ENCODE assay signal across 8 cellular contexts in the genomic region with DNA sequence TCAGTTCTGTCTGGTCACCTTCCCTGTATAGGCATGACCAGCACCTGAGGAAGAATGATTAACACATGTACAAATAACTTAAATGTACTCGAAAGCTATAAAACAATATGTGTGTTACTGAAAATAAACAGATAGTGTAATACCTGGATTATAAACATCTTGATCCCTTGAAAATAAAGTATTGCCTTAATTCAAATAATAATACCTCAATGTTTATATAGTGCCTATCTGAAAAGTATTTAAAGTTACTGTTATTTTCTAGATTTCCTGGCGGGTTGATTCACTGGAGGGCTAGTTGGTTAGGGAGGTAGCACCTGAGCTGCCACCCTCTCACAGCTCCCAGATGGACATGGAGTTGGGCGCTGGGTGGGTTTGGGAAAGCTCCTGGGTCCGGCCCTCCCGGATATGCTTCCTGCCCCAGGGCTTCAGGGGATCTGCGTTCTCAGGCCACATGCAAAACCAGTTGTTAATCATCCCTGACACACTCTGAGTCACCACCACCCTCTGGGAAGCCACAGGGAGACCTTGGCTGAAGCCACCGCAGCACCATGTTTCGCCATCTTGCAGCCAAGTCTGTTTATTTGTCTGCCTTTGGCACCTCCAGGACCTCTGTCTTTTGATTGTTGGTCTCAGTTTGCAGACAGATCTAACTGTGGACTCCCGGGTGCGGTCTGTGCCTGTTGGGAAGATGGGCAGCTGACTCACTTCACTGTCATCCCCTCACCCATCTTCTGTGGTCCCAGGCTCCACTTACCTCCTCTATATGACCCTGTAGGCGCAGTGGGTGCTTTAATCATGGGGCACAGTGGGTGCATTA. TPM values are rescaled to one million over a fixed set of nuclear protein-coding genes. Genes with fewer than 3 reads are reported as not detected.
A peak's percentile ranks its signal among the peaks of the same experiment; 100 is the strongest.
DNase-seq lines count a peak whose midpoint lies in the region; ATAC-seq, FAIRE-seq and TF ChIP-seq lines count a peak whose summit lies in the region.

No MANE protein-coding gene starts in this region.

- CTCF ChIA-PET in activated CD8-positive, alpha-beta memory T cell treated with anti-CD3 and anti-CD28 coated beads, Interleukin-2, amount 10 ng/mL, durations not matched to agents 7 days and 5 days (lab: Charles Lee): no interaction called here

- TF ChIP-seq POLR2A in breast epithelium (IDR thresholded peaks at IDR 0.05): no peak

- H3K4me1 ChIP-seq in breast epithelium: peaks cover 2 to 12% of the 10 kb centered on the region in 2 donors
- H3K4me1 ChIP-seq in lung (ENCODE audit: control insufficient read depth in 2 of 2, insufficient read depth in 2 of 2, low read length in 2 of 2): peaks cover 0 to 18% of the 10 kb centered on the region in 2 donors

- no peaks in the 10 kb centered on the region for H3K27me3 ChIP-seq in breast epithelium
- no peaks in the 10 kb centered on the region for H3K27me3 ChIP-seq in lung (ENCODE audit: control insufficient read depth, insufficient read depth)

- TF ChIP-seq CTCF in AG10803 (conservative IDR thresholded peaks at IDR 0.05; ENCODE audit: low read length) (no peak), breast epithelium (IDR thresholded peaks at IDR 0.05) (no peak), lung (IDR thresholded peaks at IDR 0.05; ENCODE audit: control extremely low read depth, extremely low read depth) (no peak), D721Med (IDR thresholded peaks at IDR 0.05; ENCODE audit: insufficient read depth, missing control alignments) (no peak)

- H3K36me3 Mint-ChIP-seq in activated CD8-positive, alpha-beta memory T cell treated with anti-CD3 and anti-CD28 coated beads, Interleukin-2, amount 10 ng/mL, durations not matched to agents 7 days and 5 days: no peaks in the 10 kb centered on the region

- peak overlapping the region; percentile 66 to 82 for H3K27ac ChIP-seq in breast epithelium
- peak overlapping the region in 1 of 2 donors; percentile 66 for H3K27ac ChIP-seq in lung (ENCODE audit: low read depth in 1 of 2, low read length in 1 of 2)

- DNase-seq in AG10803 (ENCODE audit: low read depth) (peak; percentile 93), LHCN-M2 (ENCODE audit: low read depth) (peak; percentile 98), breast epithelium (ENCODE audit: low spot score in 2 of 2) (peak in 1 of 2 donors; percentile 50), lung (ENCODE audit: low spot score) (no peak), NCI-H1092 (lab: John Stamatoyannopoulos, UW) (no peak), GDM1 (lab: John Stamatoyannopoulos, UW) (no peak), D721Med (ENCODE audit: insufficient read length, low spot score) (no peak)
- DNase-seq in activated CD8-positive, alpha-beta memory T cell treated with anti-CD3 and anti-CD28 coated beads, Interleukin-2, amount 10 ng/mL, durations not matched to agents 7 days and 5 days: no peak

- H3K9me3 ChIP-seq in breast epithelium: no peaks in the 10 kb centered on the region
- H3K9me3 ChIP-seq in lung (ENCODE audit: control insufficient read depth in 2 of 2, insufficient read depth in 1 of 2, low read length in 1 of 2): no peaks in the 10 kb centered on the region

- H3K36me3 ChIP-seq in breast epithelium (no peaks in the 10 kb centered on the region), lung (ENCODE audit: control insufficient read depth in 2 of 2, insufficient read depth in 2 of 2, low read length in 2 of 2) (peaks cover 0 to 2% of the 10 kb centered on the region in 2 donors)

- H3K4me3 Mint-ChIP-seq in activated CD8-positive, alpha-beta memory T cell treated with anti-CD3 and anti-CD28 coated beads, Interleukin-2, amount 10 ng/mL, durations not matched to agents 7 days and 5 days: no peak overlapping the region

- no peak overlapping the region for H3K4me3 ChIP-seq in AG10803 (ENCODE audit: low read length)
- H3K4me3 ChIP-seq in breast epithelium: peak overlapping the region in 2 of 3 donors; percentile 30
- no peak overlapping the region for H3K4me3 ChIP-seq in lung

- no peaks in the 10 kb centered on the region for H3K4me1 Mint-ChIP-seq in activated CD8-positive, alpha-beta memory T cell treated with anti-CD3 and anti-CD28 coated beads, Interleukin-2, amount 10 ng/mL, durations not matched to agents 7 days and 5 days

- H3K9me3 Mint-ChIP-seq in activated CD8-positive, alpha-beta memory T cell treated with anti-CD3 and anti-CD28 coated beads, Interleukin-2, amount 10 ng/mL, durations not matched to agents 7 days and 5 days (ENCODE audit: low read depth): no peaks in the 10 kb centered on the region

- H3K27ac Mint-ChIP-seq in activated CD8-positive, alpha-beta memory T cell treated with anti-CD3 and anti-CD28 coated beads, Interleukin-2, amount 10 ng/mL, durations not matched to agents 7 days and 5 days: no peak overlapping the region

- H3K27me3 Mint-ChIP-seq in activated CD8-positive, alpha-beta memory T cell treated with anti-CD3 and anti-CD28 coated beads, Interleukin-2, amount 10 ng/mL, durations not matched to agents 7 days and 5 days: peaks cover 56% of the 10 kb centered on the region

- 67 to 68% methylated on average over 11 of the region's 11 CpGs for WGBS in lung, 2 donors

- intact Hi-C loops in breast epithelium (cut with DNase I; ENCODE audit: low total_unique reads): no loop called here

- no peak for FAIRE-seq in D721Med (lab: Jason Lieb, UNC)

- ATAC-seq in lung (ENCODE audit: insufficient read depth, low FRiP score): peak; percentile 58
- ATAC-seq in activated CD8-positive, alpha-beta memory T cell treated with anti-CD3 and anti-CD28 coated beads, Interleukin-2, amount 10 ng/mL, durations not matched to agents 7 days and 5 days: no peak

RNA-seq across cellular contexts. Expression of a gene that starts 35.3 kb away (rescaled TPM):
- total RNA-seq in LHCN-M2 (2014; rRNA removed): 26.2 and 31.3 TPM in 2 replicates
- polyA plus RNA-seq in LHCN-M2 (2012): 19.9 TPM
- 100 to 1,000 TPM in 1 of 3 donors, 10 to 100 TPM in 2; 22.4 to 110 (median 32.4) TPM for total RNA-seq in breast epithelium
- total RNA-seq in lung: 100 to 1,000 TPM in 1 of 2 donors, 10 to 100 TPM in 1; 32.1 to 114 TPM
- polyA plus RNA-seq in lung: 10 to 100 TPM; 21.5 to 67.0 TPM
- not detected for total RNA-seq in activated CD8-positive, alpha-beta memory T cell treated with anti-CD3 and anti-CD28 coated beads, Interleukin-2, amount 10 ng/mL, durations not matched to agents 7 days and 5 days

Comparison
In these comparisons a context has a peak if more than half of its experiments do, and no peak if none do; other contexts are left out.
1. DNase-seq: peak in AG10803 (single experiment) and LHCN-M2 (single experiment); none in lung (single experiment), activated CD8-positive, alpha-beta memory T cell treated with anti-CD3 and anti-CD28 coated beads, Interleukin-2, amount 10 ng/mL, durations not matched to agents 7 days and 5 days (single experiment), NCI-H1092 (single experiment), GDM1 (single experiment) and D721Med (single experiment).
2. H3K4me3 ChIP-seq: peak in breast epithelium (2 of 3); none in AG10803 (single experiment) and lung (single experiment).
3. RNA of a gene that starts 35.3 kb away (total RNA-seq): 32.1 to 114 TPM in lung, 22.4 to 110 TPM in breast epithelium and 26.2 to 31.3 TPM in LHCN-M2; not detected in activated CD8-positive, alpha-beta memory T cell treated with anti-CD3 and anti-CD28 coated beads, Interleukin-2, amount 10 ng/mL, durations not matched to agents 7 days and 5 days; every median in the first group is over 10 times any median in the second.